In the genomic region with DNA sequence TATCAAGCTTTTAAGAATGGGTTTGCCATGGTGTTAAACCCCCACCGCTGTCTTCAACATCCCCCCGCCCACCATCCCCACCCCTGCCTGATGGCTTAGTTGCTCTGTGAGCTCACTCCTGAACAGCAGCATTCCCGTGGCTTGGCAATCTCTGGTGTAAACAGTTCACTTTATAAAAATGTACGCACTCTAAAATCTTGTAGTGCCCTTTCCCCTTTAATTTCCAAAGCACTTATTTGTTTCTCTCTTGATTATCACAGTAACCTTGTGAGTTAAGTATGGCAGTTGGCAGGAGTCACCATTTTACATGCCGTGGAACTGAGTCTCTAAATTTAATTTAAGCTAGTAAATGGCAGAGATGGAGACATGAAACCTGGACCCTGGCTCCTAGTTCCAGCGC, we compare ENCODE assay signal across 11 cellular contexts.
A peak's percentile ranks its signal among the peaks of the same experiment; 100 is the strongest.
DNase-seq lines count a peak whose midpoint lies in the region; ATAC-seq and TF ChIP-seq lines count a peak whose summit lies in the region.
"Had no signal": no experiment of that assay in that cellular context is flagged by ENCODE, and none has a peak within 500 bp of the region (broad histone marks: within the 10 kb centered on the region; RNA-seq: fewer than 3 reads in every experiment).

No MANE protein-coding gene starts in this region.

- H3K9me3 ChIP-seq in neutrophil = no peaks in the 10 kb centered on the region
- H3K9me3 ChIP-seq in naive thymus-derived CD4-positive, alpha-beta T cell (ENCODE audit: control insufficient read depth in 2 of 3, low read length in 3 of 3) = no peaks in the 10 kb centered on the region

- peaks cover 36 to 86% (median 73%) of the 10 kb centered on the region in 7 donors for H3K4me1 Mint-ChIP-seq in naive thymus-derived CD4-positive, alpha-beta T cell

- H3K4me3 Mint-ChIP-seq in naive thymus-derived CD4-positive, alpha-beta T cell = no peak overlapping the region
- H3K4me3 Mint-ChIP-seq: CD8-positive, alpha-beta memory T cell; nephron had no signal

- H3K27ac Mint-ChIP-seq in naive thymus-derived CD4-positive, alpha-beta T cell = peak overlapping the region in 3 of 9 donors; percentile 8 to 56 (median 37)

- H3K4me1 ChIP-seq in neutrophil (ENCODE audit: control insufficient read depth in 1 of 2, insufficient read depth in 1 of 2, low read depth in 1 of 2, low read length in 1 of 2) = peaks cover 26 to 41% of the 10 kb centered on the region in 2 experiments
- H3K4me1 ChIP-seq in naive thymus-derived CD4-positive, alpha-beta T cell (ENCODE audit: control insufficient read depth in 2 of 2, insufficient read depth in 2 of 2, low read length in 2 of 2) = peaks cover 0 to 5% of the 10 kb centered on the region in 2 donors

- POLR2A ChIA-PET in naive thymus-derived CD4-positive, alpha-beta T cell (lab: Charles Lee) = no interaction called here

- H3K27ac ChIP-seq in coronary artery = peak overlapping the region; percentile 71 to 76
- H3K27ac ChIP-seq in neutrophil = peak overlapping the region; percentile 59
- no peak overlapping the region for H3K27ac ChIP-seq in naive thymus-derived CD4-positive, alpha-beta T cell (ENCODE audit: low read depth, low read length)
- no peak overlapping the region for H3K27ac ChIP-seq in brain microvascular endothelial cell

- in situ Hi-C loops in brain microvascular endothelial cell (cut with HindIII; ENCODE audit: low pct_ligation_motif_present, low sequenced_read_pairs) = no loop called here

- ATAC-seq in naive thymus-derived CD4-positive, alpha-beta T cell = no peak
- ATAC-seq in HG03280 (IDR thresholded peaks at IDR 0.05; ENCODE audit: unreplicated experiment) = no peak

- peaks cover 4% of the 10 kb centered on the region for H3K36me3 ChIP-seq in neutrophil
- no peaks in the 10 kb centered on the region for H3K36me3 ChIP-seq in naive thymus-derived CD4-positive, alpha-beta T cell (ENCODE audit: control insufficient read depth in 2 of 3, insufficient read depth in 3 of 3, low read length in 3 of 3)
- no peaks in the 10 kb centered on the region for H3K36me3 ChIP-seq in brain microvascular endothelial cell (replicated peaks)

- H3K27me3 ChIP-seq in neutrophil (no peaks in the 10 kb centered on the region), brain microvascular endothelial cell (replicated peaks) (no peaks in the 10 kb centered on the region)
- H3K27me3 ChIP-seq in naive thymus-derived CD4-positive, alpha-beta T cell (ENCODE audit: control insufficient read depth in 2 of 2, insufficient read depth in 2 of 2, low read length in 2 of 2) = no peaks in the 10 kb centered on the region

- DNase-seq in AG08396 (ENCODE audit: low spot score) (peak; percentile 57), NCI-H2029 (lab: John Stamatoyannopoulos, UW) (peak; percentile 10), coronary artery (ENCODE audit: low spot score) (no peak), brain microvascular endothelial cell (no peak)
- DNase-seq in naive thymus-derived CD4-positive, alpha-beta T cell = no peak
- DNase-seq in activated CD8-positive, alpha-beta memory T cell treated with anti-CD3 and anti-CD28 coated beads for 24 hours = no peak
- DNase-seq: CD8-positive, alpha-beta memory T cell; GOT3 had no signal

- H3K4me3 ChIP-seq in coronary artery = no peak overlapping the region
- H3K4me3 ChIP-seq in neutrophil (ENCODE audit: low read depth in 1 of 2, low read length in 1 of 2) = no peak overlapping the region
- H3K4me3 ChIP-seq in naive thymus-derived CD4-positive, alpha-beta T cell (ENCODE audit: low read length) = no peak overlapping the region
- no peak overlapping the region for H3K4me3 ChIP-seq in brain microvascular endothelial cell (ENCODE audit: low read depth, low read length)

- no peaks in the 10 kb centered on the region for H3K27me3 Mint-ChIP-seq in naive thymus-derived CD4-positive, alpha-beta T cell
- H3K27me3 Mint-ChIP-seq: CD8-positive, alpha-beta memory T cell had no signal

- CTCF ChIA-PET in naive thymus-derived CD4-positive, alpha-beta T cell (lab: Charles Lee) = no interaction called here

- peaks cover 4 to 52% (median 24%) of the 10 kb centered on the region in 5 donors for H3K36me3 Mint-ChIP-seq in naive thymus-derived CD4-positive, alpha-beta T cell

- intact Hi-C loops in naive thymus-derived CD4-positive, alpha-beta T cell (cut with micrococcal nuclease) = loop anchor here in 1 of 2 donors (5.0 kb wide), 1 partner anchor 51 kb away; no protein-coding TSS in a partner anchor

- no peak for TF ChIP-seq CTCF in coronary artery (IDR thresholded peaks at IDR 0.05)
- no peak for TF ChIP-seq CTCF in neutrophil (IDR thresholded peaks at IDR 0.05)
- no peak for TF ChIP-seq CTCF in brain microvascular endothelial cell (IDR thresholded peaks at IDR 0.05; ENCODE audit: low read depth, low read length, missing control alignments)

- H3K9me3 Mint-ChIP-seq in naive thymus-derived CD4-positive, alpha-beta T cell = no peaks in the 10 kb centered on the region
- H3K9me3 Mint-ChIP-seq: CD8-positive, alpha-beta memory T cell; nephron had no signal

Comparison
In these comparisons a context has a peak if more than half of its experiments do, and no peak if none do; other contexts are left out.
1. DNase-seq: peak in AG08396 (single experiment) and NCI-H2029 (single experiment); none in coronary artery (single experiment), naive thymus-derived CD4-positive, alpha-beta T cell (0 of 9), activated CD8-positive, alpha-beta memory T cell treated with anti-CD3 and anti-CD28 coated beads for 24 hours (single experiment) and brain microvascular endothelial cell (single experiment).
2. H3K27ac ChIP-seq: peak in coronary artery (2 of 2) and neutrophil (single experiment); none in naive thymus-derived CD4-positive, alpha-beta T cell (single experiment) and brain microvascular endothelial cell (single experiment).